Comparison of ENCODE assay signal across 1 cellular context in the genomic region with DNA sequence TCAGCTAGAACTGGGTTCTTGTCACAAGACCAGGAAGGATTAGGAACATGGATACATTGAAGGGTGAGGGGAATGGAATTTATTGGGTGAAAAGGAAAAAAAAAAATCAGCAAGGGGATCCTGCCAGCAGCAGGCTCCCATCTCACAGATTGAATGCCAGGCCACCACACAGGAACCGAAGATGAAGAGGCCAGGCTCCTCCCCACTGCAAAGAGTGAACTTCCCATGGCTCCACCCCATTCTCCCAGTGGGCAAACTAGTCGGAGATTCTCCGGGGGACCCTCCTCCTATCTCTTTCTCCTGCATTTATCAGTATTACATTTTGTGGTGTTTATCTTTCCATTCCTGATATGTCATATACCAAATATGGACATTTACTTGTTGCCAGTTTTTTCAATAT.
TF ChIP-seq lines count a peak whose summit lies in the region.

No MANE protein-coding gene starts in this region.

TF ChIP-seq in H1, 55 proteins besides CTCF, POLR2A, EP300 and RAD21:
- TF ChIP-seq CBX8 (IDR thresholded peaks at IDR 0.05; ENCODE audit: borderline replicate concordance, low read depth, low read length): no peak
- TF ChIP-seq, protein P1, sequence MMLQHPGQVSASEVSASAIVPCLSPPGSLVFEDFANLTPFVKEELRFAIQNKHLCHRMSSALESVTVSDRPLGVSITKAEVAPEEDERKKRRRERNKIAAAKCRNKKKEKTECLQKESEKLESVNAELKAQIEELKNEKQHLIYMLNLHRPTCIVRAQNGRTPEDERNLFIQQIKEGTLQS (IDR thresholded peaks at IDR 0.05; ENCODE audit: insufficient read depth, low read depth, low read length): no peak
- TF ChIP-seq CEBPB (IDR thresholded peaks at IDR 0.05; ENCODE audit: low read depth, low read length): no peak
- TF ChIP-seq POLR2AphosphoS5 (IDR thresholded peaks at IDR 0.05; ENCODE audit: low read depth, low read length): no peak
- no peak for TF ChIP-seq CTBP2 (IDR thresholded peaks at IDR 0.05; ENCODE audit: borderline replicate concordance, insufficient read depth, insufficient read length, low read length)
- no peak for TF ChIP-seq RNF2 (IDR thresholded peaks at IDR 0.05; ENCODE audit: borderline replicate concordance, low read depth, low read length, missing control alignments, poor library complexity, severe bottlenecking)
- no peak for TF ChIP-seq EGR1 (IDR thresholded peaks at IDR 0.05; ENCODE audit: borderline replicate concordance, low read depth, low read length)
- no peak for TF ChIP-seq HDAC6 (IDR thresholded peaks at IDR 0.05; ENCODE audit: low read depth, low read length)
- no peak for TF ChIP-seq NANOG (IDR thresholded peaks at IDR 0.05; ENCODE audit: insufficient read depth, low read depth, low read length, poor library complexity, severe bottlenecking)
- no peak for TF ChIP-seq HDAC2 (IDR thresholded peaks at IDR 0.05; ENCODE audit: borderline replicate concordance in 1 of 2, low read depth in 2 of 2, low read length in 2 of 2)
- TF ChIP-seq TAF7 (optimal IDR thresholded peaks at IDR 0.05; ENCODE audit: borderline replicate concordance, low read depth, low read length): no peak
- TF ChIP-seq, protein P2, sequence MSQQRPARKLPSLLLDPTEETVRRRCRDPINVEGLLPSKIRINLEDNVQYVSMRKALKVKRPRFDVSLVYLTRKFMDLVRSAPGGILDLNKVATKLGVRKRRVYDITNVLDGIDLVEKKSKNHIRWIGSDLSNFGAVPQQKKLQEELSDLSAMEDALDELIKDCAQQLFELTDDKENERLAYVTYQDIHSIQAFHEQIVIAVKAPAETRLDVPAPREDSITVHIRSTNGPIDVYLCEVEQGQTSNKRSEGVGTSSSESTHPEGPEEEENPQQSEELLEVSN (IDR thresholded peaks at IDR 0.05): no peak
TF ChIP-seq in H1: peak in this region for 0.
